Comparison of ENCODE assay signal across 8 cellular contexts in genomic region chr15:32614712-32615050, GRCh38. TPM values are rescaled to one million over a fixed set of nuclear protein-coding genes. Genes with fewer than 3 reads are reported as not detected.
A peak's percentile ranks its signal among the peaks of the same experiment; 100 is the strongest.
DNase-seq lines count a peak whose midpoint lies in the region; ATAC-seq and TF ChIP-seq lines count a peak whose summit lies in the region.
"Not testable (repeated sequence)": the region's sequence is repeated elsewhere in the genome, so short reads cannot be mapped to it uniquely, and the experiment has no call there.

No MANE protein-coding gene starts in this region.

- H3K27me3 Mint-ChIP-seq in activated T-helper 2 cell treated with anti-CD3 and anti-CD28 coated beads, Interferon-gamma antibody, Interleukin-2, Interleukin-4, amounts not matched to agents 10 μg/mL and 5 μg/mL and 100 μg/mL, durations not matched to agents 14 hours and 24 hours and 36 hours (ENCODE audit: low read depth), result not testable (repeated sequence)

- H3K4me3 Mint-ChIP-seq in activated T-helper 2 cell treated with anti-CD3 and anti-CD28 coated beads, Interferon-gamma antibody, Interleukin-2, Interleukin-4, amounts not matched to agents 10 μg/mL and 5 μg/mL and 100 μg/mL, durations not matched to agents 14 hours and 24 hours and 36 hours (ENCODE audit: low read depth), result peak overlapping the region; percentile 98

- not testable (repeated sequence) for TF ChIP-seq CTCF in LNCaP clone FGC (IDR thresholded peaks at IDR 0.05; ENCODE audit: control insufficient read depth, extremely low read depth, insufficient read depth); right lobe of liver (IDR thresholded peaks at IDR 0.05)

- H3K9me3 ChIP-seq in BLaER1, right lobe of liver: not testable (repeated sequence)

- H3K4me1 ChIP-seq in BLaER1, result peaks cover 13% of the 10 kb centered on the region
- not testable (repeated sequence) for H3K4me1 ChIP-seq in right lobe of liver

- H3K36me3 ChIP-seq in BLaER1, right lobe of liver: not testable (repeated sequence)

- not testable (repeated sequence) for TF ChIP-seq POLR2A in right lobe of liver (IDR thresholded peaks at IDR 0.05)

- WGBS in right lobe of liver (ENCODE audit: insufficient coverage, low coverage, low lambda C conversion rate, missing lambda C conversion rate), result 0% methylated on average over 11 of the region's 16 CpGs

- H3K27me3 ChIP-seq in BLaER1, right lobe of liver: not testable (repeated sequence)

- H3K4me3 ChIP-seq in BLaER1, result peak overlapping the region; percentile 73
- H3K4me3 ChIP-seq in LNCaP clone FGC (ENCODE audit: low read depth, low read length), result peak overlapping the region; percentile 72
- peak overlapping the region; percentile 39 to 56 (median 51) for H3K4me3 ChIP-seq in right lobe of liver
- H3K4me3 ChIP-seq in skeletal muscle cell (ENCODE audit: low read depth, low read length), result peak overlapping the region; percentile 64

- H3K9ac ChIP-seq in BLaER1, result peak overlapping the region; percentile 83

- H4K20me1 ChIP-seq in BLaER1, result not testable (repeated sequence)

- H3K9me3 Mint-ChIP-seq in activated T-helper 2 cell treated with anti-CD3 and anti-CD28 coated beads, Interferon-gamma antibody, Interleukin-2, Interleukin-4, amounts not matched to agents 10 μg/mL and 5 μg/mL and 100 μg/mL, durations not matched to agents 14 hours and 24 hours and 36 hours, result not testable (repeated sequence)

- H3K36me3 Mint-ChIP-seq in activated T-helper 2 cell treated with anti-CD3 and anti-CD28 coated beads, Interferon-gamma antibody, Interleukin-2, Interleukin-4, amounts not matched to agents 10 μg/mL and 5 μg/mL and 100 μg/mL, durations not matched to agents 14 hours and 24 hours and 36 hours (ENCODE audit: low read depth), result peaks cover 25% of the 10 kb centered on the region

- peak overlapping the region; percentile 90 for H3K27ac ChIP-seq in BLaER1
- peak overlapping the region; percentile 51 for H3K27ac ChIP-seq in epithelial cell of prostate
- H3K27ac ChIP-seq in right lobe of liver, result peak overlapping the region; percentile 54 to 69 (median 62)

- peak; percentile 38 for ATAC-seq in GM19438 (IDR thresholded peaks at IDR 0.05; ENCODE audit: low read depth, unreplicated experiment)
- peak; percentile 27 for ATAC-seq in HG02885 (IDR thresholded peaks at IDR 0.05; ENCODE audit: poor library complexity, unreplicated experiment)
- peak; percentile 70 to 80 (median 78) for ATAC-seq in right lobe of liver

- peaks cover 12% of the 10 kb centered on the region for H3K4me1 Mint-ChIP-seq in activated T-helper 2 cell treated with anti-CD3 and anti-CD28 coated beads, Interferon-gamma antibody, Interleukin-2, Interleukin-4, amounts not matched to agents 10 μg/mL and 5 μg/mL and 100 μg/mL, durations not matched to agents 14 hours and 24 hours and 36 hours (ENCODE audit: low read depth)

- H3K27ac Mint-ChIP-seq in activated T-helper 2 cell treated with anti-CD3 and anti-CD28 coated beads, Interferon-gamma antibody, Interleukin-2, Interleukin-4, amounts not matched to agents 10 μg/mL and 5 μg/mL and 100 μg/mL, durations not matched to agents 14 hours and 24 hours and 36 hours, result peak overlapping the region; percentile 97

- intact Hi-C loops in activated T-helper 2 cell treated with anti-CD3 and anti-CD28 coated beads, Interferon-gamma antibody, Interleukin-2, Interleukin-4, amounts not matched to agents 10 μg/mL and 5 μg/mL and 100 μg/mL, durations not matched to agents 14 hours and 24 hours and 36 hours (cut with micrococcal nuclease); right lobe of liver (cut with DNase I): not testable (repeated sequence)

- DNase-seq in LNCaP clone FGC (ENCODE audit: low read depth); activated T-helper 2 cell treated with anti-CD3 and anti-CD28 coated beads, Interferon-gamma antibody, Interleukin-2, Interleukin-4, amounts not matched to agents 10 μg/mL and 5 μg/mL and 100 μg/mL, durations not matched to agents 14 hours and 24 hours and 36 hours (ENCODE audit: low spot score); epithelial cell of prostate (ENCODE audit: low read depth, low spot score); skeletal muscle cell (ENCODE audit: low read depth): not testable (repeated sequence)
- peak; percentile 47 to 81 (median 72) for DNase-seq in right lobe of liver

- peak overlapping the region; percentile 28; the same call in 1 of the 2 replicates for H3K4me2 ChIP-seq in BLaER1

RNA-seq across cellular contexts. Expression of gene ARHGAP11A, which starts 0.6 kb away (rescaled TPM):
- total RNA-seq in activated T-helper 2 cell treated with anti-CD3 and anti-CD28 coated beads, Interferon-gamma antibody, Interleukin-2, Interleukin-4, amounts not matched to agents 10 μg/mL and 5 μg/mL and 100 μg/mL, durations not matched to agents 14 hours and 24 hours and 36 hours, result 103 and 110 TPM in 2 replicates
- total RNA-seq in right lobe of liver, result 1 to 10 TPM in 5 of 6 experiments, under 1 TPM in 1; 0.51 to 3.3 (median 1.6) TPM

RNA-seq across cellular contexts. Expression of gene GOLGA8N, which starts 21.4 kb away (rescaled TPM):
- 6.9 and 8.2 TPM in 2 replicates for total RNA-seq in activated T-helper 2 cell treated with anti-CD3 and anti-CD28 coated beads, Interferon-gamma antibody, Interleukin-2, Interleukin-4, amounts not matched to agents 10 μg/mL and 5 μg/mL and 100 μg/mL, durations not matched to agents 14 hours and 24 hours and 36 hours
- total RNA-seq in right lobe of liver, result 10 to 100 TPM in 1 of 6 experiments, 1 to 10 TPM in 5; 3.2 to 32.1 (median 6.0) TPM

RNA-seq across cellular contexts. Expression of gene SCG5, which starts 26.8 kb away (rescaled TPM):
- 2.0 and 3.7 TPM in 2 replicates for total RNA-seq in activated T-helper 2 cell treated with anti-CD3 and anti-CD28 coated beads, Interferon-gamma antibody, Interleukin-2, Interleukin-4, amounts not matched to agents 10 μg/mL and 5 μg/mL and 100 μg/mL, durations not matched to agents 14 hours and 24 hours and 36 hours
- total RNA-seq in right lobe of liver, result 10 to 100 TPM in 2 of 6 experiments, 1 to 10 TPM in 4; 2.6 to 18.3 (median 4.4) TPM

Comparison
In these comparisons a context has a peak if more than half of its experiments do, and no peak if none do; other contexts are left out.
1. ATAC-seq: peak in every context shown above with its lines; median percentile 78 in right lobe of liver; 38 in GM19438; 27 in HG02885.
2. RNA of gene ARHGAP11A, which starts 0.6 kb away (total RNA-seq): 103 to 110 TPM in activated T-helper 2 cell treated with anti-CD3 and anti-CD28 coated beads, Interferon-gamma antibody, Interleukin-2, Interleukin-4, amounts not matched to agents 10 μg/mL and 5 μg/mL and 100 μg/mL, durations not matched to agents 14 hours and 24 hours and 36 hours; 0.51 to 3.3 TPM in right lobe of liver; every median in the first group is over 10 times any median in the second.
3. Peak in every context shown above with its lines, with median percentiles within 50 percentile points of each other: H3K27ac ChIP-seq and H3K4me3 ChIP-seq.